ENCODE assay signal across 8 cellular contexts in genomic region chr5:107669543-107670027, GRCh38. TPM values are rescaled to one million over a fixed set of nuclear protein-coding genes. Genes with fewer than 3 reads are reported as not detected.
DNase-seq lines count a peak whose midpoint lies in the region; ATAC-seq and TF ChIP-seq lines count a peak whose summit lies in the region.

No MANE protein-coding gene starts in this region.

- H3K27ac Mint-ChIP-seq in activated naive CD4-positive, alpha-beta T cell treated with anti-CD3 and anti-CD28 coated beads, Interleukin-2, amount 50 U/mL, for 24 hours: no peak overlapping the region

- H3K36me3 ChIP-seq in SJSA1 (no peaks in the 10 kb centered on the region), mucosa of rectum (ENCODE audit: control insufficient read depth in 2 of 2, insufficient read depth in 2 of 2, low read length in 2 of 2) (no peaks in the 10 kb centered on the region), vagina (no peaks in the 10 kb centered on the region)

- no peaks in the 10 kb centered on the region for H3K9me3 Mint-ChIP-seq in activated naive CD4-positive, alpha-beta T cell treated with anti-CD3 and anti-CD28 coated beads, Interleukin-2, amount 50 U/mL, for 24 hours

- H3K27ac ChIP-seq in SJSA1: no peak overlapping the region
- peak overlapping the region; percentile 7 to 48 for H3K27ac ChIP-seq in mucosa of rectum (ENCODE audit: low read depth in 2 of 2, low read length in 2 of 2)
- peak overlapping the region; percentile 91 for H3K27ac ChIP-seq in vagina

- H3K27me3 Mint-ChIP-seq in activated naive CD4-positive, alpha-beta T cell treated with anti-CD3 and anti-CD28 coated beads, Interleukin-2, amount 50 U/mL, for 24 hours: peaks cover 58% of the 10 kb centered on the region

- no peak for ATAC-seq in HG02642 (IDR thresholded peaks at IDR 0.05; ENCODE audit: poor library complexity, unreplicated experiment)

- intact Hi-C loops in vagina (cut with DNase I): no loop called here

- TF ChIP-seq CTCF in epithelial cell of esophagus (IDR thresholded peaks at IDR 0.05; ENCODE audit: insufficient read depth, low read depth, low read length, missing control alignments): no peak
- TF ChIP-seq CTCF in vagina (IDR thresholded peaks at IDR 0.05): no peak

- DNase-seq in activated naive CD4-positive, alpha-beta T cell treated with Interleukin-2 at 50 U/mL for 16 hours: no peak
- peak in 1 of 2 experiments; percentile 44 for DNase-seq in SJSA1 (ENCODE audit: low read depth in 1 of 2, low spot score in 2 of 2)
- peak; percentile 55 for DNase-seq in epithelial cell of esophagus (ENCODE audit: low read depth)
- no peak for DNase-seq in vagina (ENCODE audit: extremely low spot score in 2 of 2)
- no peak for DNase-seq in NCI-H2107 treated with DMSO at 0.1 percent for 48 hours (lab: John Stamatoyannopoulos, UW; ENCODE audit: unreplicated experiment)

- H3K4me1 Mint-ChIP-seq in activated naive CD4-positive, alpha-beta T cell treated with anti-CD3 and anti-CD28 coated beads, Interleukin-2, amount 50 U/mL, for 24 hours: peaks cover 29% of the 10 kb centered on the region

- H3K4me3 ChIP-seq in SJSA1 (peak overlapping the region; percentile 46), epithelial cell of esophagus (ENCODE audit: low read length) (peak overlapping the region; percentile 90), mucosa of rectum (ENCODE audit: low read length in 2 of 2) (peak overlapping the region; percentile 83), vagina (peak overlapping the region; percentile 39 to 74)

- H3K9me3 ChIP-seq in SJSA1 (replicated peaks) (no peaks in the 10 kb centered on the region), mucosa of rectum (ENCODE audit: control insufficient read depth in 2 of 2, low read length in 2 of 2) (no peaks in the 10 kb centered on the region), vagina (no peaks in the 10 kb centered on the region)

- H3K9ac ChIP-seq in mucosa of rectum (ENCODE audit: low read depth in 1 of 2, low read length in 2 of 2): peak overlapping the region; percentile 56 to 79

- TF ChIP-seq POLR2A in vagina (IDR thresholded peaks at IDR 0.05): peak in 1 of 2 donors; percentile 3

- H3K4me3 Mint-ChIP-seq in activated naive CD4-positive, alpha-beta T cell treated with anti-CD3 and anti-CD28 coated beads, Interleukin-2, amount 50 U/mL, for 24 hours: peak overlapping the region; percentile 61

- peaks cover 64% of the 10 kb centered on the region for H3K27me3 ChIP-seq in SJSA1 (replicated peaks)
- peaks cover 2 to 3% of the 10 kb centered on the region in 2 donors for H3K27me3 ChIP-seq in mucosa of rectum (ENCODE audit: control insufficient read depth in 2 of 2, insufficient read depth in 2 of 2, low read length in 2 of 2)
- H3K27me3 ChIP-seq in vagina: no peaks in the 10 kb centered on the region

- no peaks in the 10 kb centered on the region for H3K36me3 Mint-ChIP-seq in activated naive CD4-positive, alpha-beta T cell treated with anti-CD3 and anti-CD28 coated beads, Interleukin-2, amount 50 U/mL, for 24 hours

- H3K4me1 ChIP-seq in SJSA1 (replicated peaks) (peaks cover 32% of the 10 kb centered on the region), mucosa of rectum (ENCODE audit: control insufficient read depth in 2 of 2, insufficient read depth in 2 of 2, low read length in 2 of 2) (peaks cover 10 to 16% of the 10 kb centered on the region in 2 donors), vagina (peaks cover 28% of the 10 kb centered on the region)

RNA-seq across cellular contexts. Expression of gene EFNA5, which starts 1.2 kb away (rescaled TPM):
- 0.22 and 0.87 TPM in 2 replicates for total RNA-seq in SJSA1 (2014; rRNA removed; shearing (Covaris generic))
- 11.8 TPM for total RNA-seq in vagina
